Comparison of ENCODE assay signal across 28 cellular contexts in genomic region chr11:118447423-118447822, GRCh38. TPM values are rescaled to one million over a fixed set of nuclear protein-coding genes. Genes with fewer than 3 reads are reported as not detected.
DNase-seq lines count a peak whose midpoint lies in the region; ATAC-seq, FAIRE-seq and TF ChIP-seq lines count a peak whose summit lies in the region.
"Had no signal": no experiment of that assay in that cellular context is flagged by ENCODE, and none has a peak within 500 bp of the region (broad histone marks: within the 10 kb centered on the region; RNA-seq: fewer than 3 reads in every experiment).

No MANE protein-coding gene starts in this region.

- no peak overlapping the region for H3K27ac ChIP-seq in CD4-positive, alpha-beta T cell (ENCODE audit: low read depth, low read length)
- H3K27ac ChIP-seq in SK-N-MC (peak overlapping the region; percentile 51; the same call in 1 of the 2 replicates), GM12878 (ENCODE audit: control insufficient read depth, insufficient read depth) (peak overlapping the region; percentile 62; the same call in 1 of the 2 replicates)
- H3K27ac ChIP-seq: breast epithelium, colonic mucosa, pancreas, SJSA1, skin epidermis, transverse colon had no signal

- POLR2A ChIA-PET in activated CD4-positive, alpha-beta T cell treated with anti-CD3 and anti-CD28 coated beads for 36 hours (lab: Charles Lee): interaction anchor here (1.2 to 1.5 kb wide), 2 partner anchors 9 to 11 kb away, joined by 6 to 8 read pairs; partner anchors contain the start of gene KMT2A
- POLR2A ChIA-PET in CD4-positive, alpha-beta T cell (lab: Charles Lee): interaction anchor here (1.1 to 1.7 kb wide), 3 partner anchors 9 to 12 kb away, joined by 4 to 14 read pairs (median 10); partner anchors contain the start of gene KMT2A
- POLR2A ChIA-PET in GM12878 (lab: Charles Lee): interaction anchor here (0.5 to 2.0 kb wide), 3 partner anchors 8 to 125 kb away, joined by 3 to 14 read pairs (median 7); partner anchors contain the start of genes ARCN1 and KMT2A

- no peak for TF ChIP-seq RAD21 in GM12878 (IDR thresholded peaks at IDR 0.05; ENCODE audit: insufficient read depth, low read depth, low read length)

- H3K9me3 Mint-ChIP-seq in activated CD4-positive, alpha-beta T cell treated with anti-CD3 and anti-CD28 coated beads for 36 hours (ENCODE audit: low read depth): no peaks in the 10 kb centered on the region
- no peaks in the 10 kb centered on the region for H3K9me3 Mint-ChIP-seq in CD4-positive, alpha-beta T cell
- H3K9me3 Mint-ChIP-seq: CD8-positive, alpha-beta T cell; GM23338; neural crest cell had no signal

- SMC1A ChIA-PET in GM12878 (lab: Charles Lee; ENCODE audit: uncharacterized antibody, unreplicated experiment): interaction anchor here (0.8 to 2.5 kb wide), 12 partner anchors 9 to 245 kb away, joined by 3 to 11 read pairs (median 4); partner anchors contain the start of gene KMT2A

- no peak for TF ChIP-seq CTCF in CD4-positive, alpha-beta T cell (IDR thresholded peaks at IDR 0.05)
- no peak for TF ChIP-seq CTCF in GM12878 (IDR thresholded peaks at IDR 0.05 in 2 of 3, conservative IDR thresholded peaks at IDR 0.05 in 1 of 3; ENCODE audit: control insufficient read depth in 2 of 3, extremely low read depth in 1 of 3, insufficient read depth in 1 of 3, low read depth in 3 of 3, low read length in 3 of 3)

- no peak for ATAC-seq in activated CD4-positive, alpha-beta T cell treated with anti-CD3 and anti-CD28 coated beads for 36 hours
- no peak for ATAC-seq in CD4-positive, alpha-beta T cell (ENCODE audit: poor library complexity)
- ATAC-seq in GM12878: no peak
- no peak for ATAC-seq in GM19395 (IDR thresholded peaks at IDR 0.05; ENCODE audit: unreplicated experiment)
- ATAC-seq: CD8-positive, alpha-beta T cell; GM23338; pancreas had no signal

- no peak for TF ChIP-seq EP300 in GM12878 (IDR thresholded peaks at IDR 0.05; ENCODE audit: borderline replicate concordance in 1 of 2, control insufficient read depth in 1 of 2, low read depth in 2 of 2, low read length in 2 of 2)

- H3K79me2 ChIP-seq in GM12878 (ENCODE audit: control insufficient read depth, insufficient read depth, low read length): peaks cover 88% of the 10 kb centered on the region

- H3K9ac ChIP-seq in SK-N-MC (ENCODE audit: insufficient read length) (no peak overlapping the region), GM12878 (ENCODE audit: control insufficient read depth, insufficient read depth, low read length) (no peak overlapping the region)

- no peaks in the 10 kb centered on the region for H3K27me3 Mint-ChIP-seq in activated CD4-positive, alpha-beta T cell treated with anti-CD3 and anti-CD28 coated beads for 36 hours
- H3K27me3 Mint-ChIP-seq in CD4-positive, alpha-beta T cell: no peaks in the 10 kb centered on the region

- no TSS peak for BruUV-seq in GM12878 (replicated peaks; lab: Mats Ljungman, UMichigan)

- H3K27me3 ChIP-seq in CD4-positive, alpha-beta T cell (ENCODE audit: control insufficient read depth, insufficient read depth, low read length): no peaks in the 10 kb centered on the region
- no peaks in the 10 kb centered on the region for H3K27me3 ChIP-seq in GM12878 (replicated peaks in 1 of 2; ENCODE audit: control insufficient read depth in 2 of 2, insufficient read depth in 2 of 2, low read length in 1 of 2)
- H3K27me3 ChIP-seq: breast epithelium, colonic mucosa, pancreas, SJSA1, transverse colon had no signal

- H2AFZ ChIP-seq in GM12878 (ENCODE audit: control insufficient read depth, low read depth, low read length): no peak overlapping the region
- H2AFZ ChIP-seq: GM23338 had no signal

- intact Hi-C loops in activated CD4-positive, alpha-beta T cell treated with anti-CD3 and anti-CD28 coated beads for 36 hours (cut with DNase I, micrococcal nuclease): loop anchor here in 1 of 2 experiments (10.0 kb wide), 2 partner anchors 247 to 427 kb away; no protein-coding TSS in a partner anchor
- intact Hi-C loops in CD4-positive, alpha-beta T cell (cut with DNase I, micrococcal nuclease): no loop called here
- intact Hi-C loops in GM12878 (cut with micrococcal nuclease; ENCODE audit: unreplicated experiment): no loop called here

- H3K4me3 ChIP-seq in SK-N-MC (no peak overlapping the region), GM12878 (no peak overlapping the region)
- H3K4me3 ChIP-seq: breast epithelium, colonic mucosa, GM23338, pancreas, SJSA1, skin epidermis, transverse colon had no signal

- peaks cover 34% of the 10 kb centered on the region for H3K4me1 ChIP-seq in GM12878 (ENCODE audit: control insufficient read depth, insufficient read depth, low read length)
- H3K4me1 ChIP-seq: SJSA1 had no signal

- in situ Hi-C loops in GM12878 (cut with MboI): no loop called here

- TF ChIP-seq POLR2A in GM12878 (IDR thresholded peaks at IDR 0.05; ENCODE audit: low read depth, low read length): no peak

- 0 out of 2 replicates have a peak overlapping the region, but pooled peaks have one; percentile 62 for H3K4me2 ChIP-seq in GM12878 (ENCODE audit: control insufficient read depth, insufficient read depth)
- H3K4me2 ChIP-seq: GM23338 had no signal

- WGBS in GM12878 (ENCODE audit: insufficient coverage, insufficient replicate concordance, low lambda C conversion rate, missing lambda C conversion rate): 99% methylated on average over 4 of the region's 4 CpGs

- CTCF ChIA-PET in activated CD4-positive, alpha-beta T cell treated with anti-CD3 and anti-CD28 coated beads for 36 hours (lab: Charles Lee): interaction anchor here (0.7 to 2.0 kb wide), 6 partner anchors 8 to 291 kb away, joined by 3 to 13 read pairs (median 4); partner anchors contain the start of gene KMT2A
- CTCF ChIA-PET in CD4-positive, alpha-beta T cell (lab: Charles Lee): interaction anchor here (0.6 kb wide), 1 partner anchor 275 kb away, joined by 4 read pairs; no protein-coding TSS in a partner anchor
- CTCF ChIA-PET in GM12878 (lab: Yijun Ruan, JAX): interaction anchor here (0.6 to 2.0 kb wide), 4 partner anchors 8 to 515 kb away, joined by 3 to 10 read pairs (median 3); no protein-coding TSS in a partner anchor

- H3K9me3 ChIP-seq in CD4-positive, alpha-beta T cell (ENCODE audit: control insufficient read depth, low read length): no peaks in the 10 kb centered on the region
- H3K9me3 ChIP-seq in SK-N-MC (ENCODE audit: low read depth, low read length) (no peaks in the 10 kb centered on the region), GM12878 (replicated peaks; ENCODE audit: control insufficient read depth, insufficient read depth, low read length) (no peaks in the 10 kb centered on the region)
- H3K9me3 ChIP-seq: breast epithelium, colonic mucosa, pancreas, SJSA1, transverse colon had no signal

- peaks cover 30% of the 10 kb centered on the region for H3K36me3 Mint-ChIP-seq in activated CD4-positive, alpha-beta T cell treated with anti-CD3 and anti-CD28 coated beads for 36 hours (ENCODE audit: low read depth)
- H3K36me3 Mint-ChIP-seq in CD4-positive, alpha-beta T cell (ENCODE audit: low read depth): peaks cover 71% of the 10 kb centered on the region

- RAD21 ChIA-PET in GM12878 (lab: Charles Lee; ENCODE audit: unreplicated experiment): interaction anchor here (0.7 to 1.7 kb wide), 6 partner anchors 8 to 342 kb away, joined by 3 to 16 read pairs (median 3); no protein-coding TSS in a partner anchor

- peaks cover 77% of the 10 kb centered on the region for H3K4me1 Mint-ChIP-seq in activated CD4-positive, alpha-beta T cell treated with anti-CD3 and anti-CD28 coated beads for 36 hours
- peaks cover 77% of the 10 kb centered on the region for H3K4me1 Mint-ChIP-seq in CD4-positive, alpha-beta T cell (ENCODE audit: low read depth)

- peaks cover 65% of the 10 kb centered on the region for H3K36me3 ChIP-seq in SK-N-MC (ENCODE audit: insufficient read depth, low read length)
- peaks cover 0 to 9% of the 10 kb centered on the region in 2 experiments; a peak in 1 of 4 replicates for H3K36me3 ChIP-seq in GM12878 (ENCODE audit: control insufficient read depth in 2 of 2, insufficient read depth in 2 of 2, low read length in 1 of 2)
- H3K36me3 ChIP-seq: breast epithelium, colonic mucosa, SJSA1, transverse colon had no signal

- H3K27ac Mint-ChIP-seq in activated CD4-positive, alpha-beta T cell treated with anti-CD3 and anti-CD28 coated beads for 36 hours: peak overlapping the region; percentile 60
- H3K27ac Mint-ChIP-seq in CD4-positive, alpha-beta T cell: peak overlapping the region; percentile 71
- H3K27ac Mint-ChIP-seq: GM23338 had no signal

- no peak for DNase-seq in activated CD4-positive, alpha-beta T cell treated with anti-CD3 and anti-CD28 coated beads for 36 hours
- no peak for DNase-seq in activated CD4-positive, alpha-beta T cell treated with anti-CD3 and anti-CD28 coated beads, Interleukin-2, amount 50 U/mL, for 4 hours
- no peak for DNase-seq in CD4-positive, alpha-beta T cell
- DNase-seq in SK-N-MC (ENCODE audit: low read depth, low spot score) (no peak), GM12878 (ENCODE audit: low read depth, low spot score) (no peak), SW 1271 (lab: John Stamatoyannopoulos, UW) (no peak), GOT3 (lab: John Stamatoyannopoulos, UW) (no peak)
- DNase-seq: activated CD4-positive, alpha-beta T cell treated with anti-CD3 and anti-CD28 coated beads for 4 hours; activated naive CD4-positive, alpha-beta T cell; CD8-positive, alpha-beta T cell; colonic mucosa; DMS153; effector CD8-positive, alpha-beta T cell; erythroblast; IMR-90; kidney; NCI-H1105 treated with DMSO at 0.1 percent for 48 hours; NCI-H2029; NCI-H526 treated with DMSO at 0.1 percent for 48 hours; pancreas; retina; transverse colon had no signal

- no peak for FAIRE-seq in GM12878 (lab: Jason Lieb, UNC)
- FAIRE-seq: kidney, pancreas had no signal

- H4K20me1 ChIP-seq in GM12878 (ENCODE audit: control insufficient read depth, insufficient read depth): no peaks in the 10 kb centered on the region

- no peak overlapping the region for H3K4me3 Mint-ChIP-seq in activated CD4-positive, alpha-beta T cell treated with anti-CD3 and anti-CD28 coated beads for 36 hours
- no peak overlapping the region for H3K4me3 Mint-ChIP-seq in CD4-positive, alpha-beta T cell
- H3K4me3 Mint-ChIP-seq: CD8-positive, alpha-beta T cell; GM23338; neural crest cell had no signal

RNA-seq across cellular contexts. Expression of gene KMT2A, which starts 11.1 kb away (rescaled TPM):
- total RNA-seq in activated CD4-positive, alpha-beta T cell treated with anti-CD3 and anti-CD28 coated beads for 36 hours: 10 to 100 TPM; 64.1 to 67.1 TPM
- 100 to 1,000 TPM; 135 to 140 TPM for total RNA-seq in CD4-positive, alpha-beta T cell
- 276 and 281 TPM in 2 replicates for total RNA-seq in GM12878 (2013; cell fraction: nucleolus; rRNA removed)
- total RNA-seq in GM12878 (2014; rRNA removed) (24.9 and 25.2 TPM in 2 replicates), GM12878 (2014; rRNA removed; fragmentation: Illumina TruSeq; extraction: Trizol) (28.1 and 30.4 TPM in 2 replicates), GM12878 (2021) (52.6 and 56.9 TPM in 2 replicates)
- 21.9 TPM for polyA plus RNA-seq in GM12878 (2011; ENCODE audit: low read depth)
- polyA plus RNA-seq in GM12878 (2011; rRNA removed) (25.7 and 27.1 TPM in 2 replicates), GM12878 (2014; fragmentation: Illumina TruSeq; extraction: Trizol) (38.6 and 39.0 TPM in 2 replicates), GM12878 (2014; fragmentation: Nextera tagmentation; extraction: Ambion mirVana) (1 to 10 TPM; 6.1 to 7.4 TPM), GM12878 (2014; rRNA removed) (25.4 and 28.9 TPM in 2 replicates), GM12878 (2016; fragmentation: Nextera tagmentation; extraction: Ambion mirVana) (10 to 100 TPM; 11.2 to 12.7 TPM)
- 27.8 and 30.6 TPM in 2 replicates for polyA plus RNA-seq in GM12878 (2011; cell fraction: cytosol; rRNA removed)
- polyA plus RNA-seq in GM12878 (2011; cell fraction: nucleus; rRNA removed): 106 and 129 TPM in 2 replicates
- 24.1 and 29.5 TPM in 2 replicates for polyA plus RNA-seq in GM12878 (2012)
- polyA minus RNA-seq in GM12878 (2011; rRNA and poly(A)+ RNA removed): 83.9 and 95.8 TPM in 2 replicates
- polyA minus RNA-seq in GM12878 (2011; cell fraction: cytosol; rRNA and poly(A)+ RNA removed): 25.9 and 28.2 TPM in 2 replicates
- polyA minus RNA-seq in GM12878 (2011; cell fraction: nucleus; rRNA and poly(A)+ RNA removed): 103 and 145 TPM in 2 replicates

RNA-seq across cellular contexts. Expression of gene ATP5MG, which starts 46.0 kb away (rescaled TPM):
- 100 to 1,000 TPM; 136 to 229 TPM for total RNA-seq in activated CD4-positive, alpha-beta T cell treated with anti-CD3 and anti-CD28 coated beads for 36 hours
- 100 to 1,000 TPM; 147 to 153 TPM for total RNA-seq in CD4-positive, alpha-beta T cell
- 24.1 and 29.2 TPM in 2 replicates for total RNA-seq in GM12878 (2013; cell fraction: nucleolus; rRNA removed)
- total RNA-seq in GM12878 (2014; rRNA removed) (211 and 295 TPM in 2 replicates), GM12878 (2014; rRNA removed; fragmentation: Illumina TruSeq; extraction: Trizol) (317 and 321 TPM in 2 replicates), GM12878 (2021) (316 and 333 TPM in 2 replicates)
- 4,287 TPM for polyA plus RNA-seq in GM12878 (2011; ENCODE audit: low read depth)
- polyA plus RNA-seq in GM12878 (2011; rRNA removed) (735 and 1,009 TPM in 2 replicates), GM12878 (2014; fragmentation: Illumina TruSeq; extraction: Trizol) (287 and 299 TPM in 2 replicates), GM12878 (2014; fragmentation: Nextera tagmentation; extraction: Ambion mirVana) (1,000 to 10,000 TPM; 2,154 to 2,276 TPM), GM12878 (2014; rRNA removed) (531 and 577 TPM in 2 replicates), GM12878 (2016; fragmentation: Nextera tagmentation; extraction: Ambion mirVana) (1,000 to 10,000 TPM; 1,057 to 1,150 TPM)
- polyA plus RNA-seq in GM12878 (2011; cell fraction: cytosol; rRNA removed): 470 and 534 TPM in 2 replicates
- 201 and 214 TPM in 2 replicates for polyA plus RNA-seq in GM12878 (2011; cell fraction: nucleus; rRNA removed)
- polyA plus RNA-seq in GM12878 (2012): 410 and 516 TPM in 2 replicates
- polyA minus RNA-seq in GM12878 (2011; rRNA and poly(A)+ RNA removed): 71.3 and 77.4 TPM in 2 replicates
- polyA minus RNA-seq in GM12878 (2011; cell fraction: cytosol; rRNA and poly(A)+ RNA removed): 45.6 and 63.6 TPM in 2 replicates
- polyA minus RNA-seq in GM12878 (2011; cell fraction: nucleus; rRNA and poly(A)+ RNA removed): 12.3 and 22.5 TPM in 2 replicates
